Comparison of ENCODE assay signal across 29 cellular contexts in genomic region chr1:159175571-159175970, GRCh38. TPM values are rescaled to one million over a fixed set of nuclear protein-coding genes. Genes with fewer than 3 reads are reported as not detected.
"Had no signal": no experiment of that assay in that cellular context is flagged by ENCODE, and none has a peak within 500 bp of the region (broad histone marks: within the 10 kb centered on the region; RNA-seq: fewer than 3 reads in every experiment).

No MANE protein-coding gene starts in this region.

- ATAC-seq: left colon; left lung; mucosa of descending colon; naive thymus-derived CD4-positive, alpha-beta T cell; natural killer cell treated with Interleukin-12 subunit alpha and Interleukin-12 subunit beta and Interleukin-15 and Interleukin-18, amount 100 ng/mL, for 72 hours; right lobe of liver; stimulated activated naive B cell treated with anti-CD40 and anti-IgM and Interleukin-4, amounts not matched to agents 10 μg/mL and 1 μg/mL and 100 μg/mL, for 72 hours; stimulated activated naive CD8-positive, alpha-beta T cell treated with anti-CD3 and anti-CD28 coated beads, Interleukin-15, Interleukin-2, amounts not matched to agents 100 U/mL and 50 U/mL, for 24 hours had no signal

- H3K9me3 ChIP-seq: left lung, mucosa of descending colon, right atrium auricular region, right lobe of liver, stomach, testis, thyroid gland, transverse colon, upper lobe of left lung, vagina had no signal

- H3K4me3 ChIP-seq: left lung, lung, mucosa of descending colon, ovary, right atrium auricular region, right lobe of liver, skin epidermis, stomach, testis, thyroid gland, transverse colon, upper lobe of left lung, vagina had no signal

- H3K9me3 Mint-ChIP-seq: immature natural killer cell; memory B cell; natural killer cell treated with Interleukin-12 subunit alpha and Interleukin-12 subunit beta and Interleukin-15 and Interleukin-18, amount 100 ng/mL, for 72 hours; stimulated activated naive B cell treated with anti-CD40 and anti-IgM and Interleukin-4, amounts not matched to agents 10 μg/mL and 1 μg/mL and 100 μg/mL, for 72 hours had no signal

- H3K27ac ChIP-seq: left lung, ovary, right atrium auricular region, right lobe of liver, skin epidermis, stomach, testis, thyroid gland, transverse colon, upper lobe of left lung, vagina had no signal

- FAIRE-seq: islet of Langerhans, kidney had no signal

- DNase-seq: immature natural killer cell; kidney; left colon; left lung; midbrain; mucosa of descending colon; naive thymus-derived CD4-positive, alpha-beta T cell; ovary; right lobe of liver; stimulated activated CD4-positive, alpha-beta T cell treated with anti-CD3 and anti-CD28 coated beads, Interleukin-12 subunit alpha, Interleukin-12 subunit beta, amount 100 ng/mL, for 4 hours; stimulated activated CD4-positive, alpha-beta T cell treated with anti-CD3 and anti-CD28 coated beads, Interleukin-15, amount 100 ng/mL, for 24 hours; stimulated activated CD4-positive, alpha-beta T cell treated with anti-CD3 and anti-CD28 coated beads, Interleukin-2, amount 100 ng/mL, for 24 hours; stimulated activated CD4-positive, alpha-beta T cell treated with anti-CD3 and anti-CD28 coated beads, Interleukin-4, amount 100 ng/mL, for 1 hour; stimulated activated naive B cell treated with anti-CD40 and anti-IgM and Interleukin-4, amounts not matched to agents 10 μg/mL and 1 μg/mL and 100 μg/mL, for 72 hours; stimulated activated naive CD8-positive, alpha-beta T cell treated with anti-CD3 and anti-CD28 coated beads, Interleukin-15, Interleukin-2, amounts not matched to agents 100 U/mL and 50 U/mL, for 24 hours; stomach; testis; thyroid gland; transverse colon; upper lobe of left lung had no signal

- H3K4me1 ChIP-seq: right lobe of liver had no signal

- H3K27ac Mint-ChIP-seq: immature natural killer cell; memory B cell; naive thymus-derived CD4-positive, alpha-beta T cell; natural killer cell treated with Interleukin-12 subunit alpha and Interleukin-12 subunit beta and Interleukin-15 and Interleukin-18, amount 100 ng/mL, for 72 hours; progenitor cell of endocrine pancreas; stimulated activated naive B cell treated with anti-CD40 and anti-IgM and Interleukin-4, amounts not matched to agents 10 μg/mL and 1 μg/mL and 100 μg/mL, for 72 hours had no signal

- H3K36me3 Mint-ChIP-seq: immature natural killer cell; stimulated activated naive B cell treated with anti-CD40 and anti-IgM and Interleukin-4, amounts not matched to agents 10 μg/mL and 1 μg/mL and 100 μg/mL, for 72 hours had no signal

- H3K4me3 Mint-ChIP-seq: immature natural killer cell; memory B cell; naive thymus-derived CD4-positive, alpha-beta T cell; natural killer cell treated with Interleukin-12 subunit alpha and Interleukin-12 subunit beta and Interleukin-15 and Interleukin-18, amount 100 ng/mL, for 72 hours; stimulated activated naive B cell treated with anti-CD40 and anti-IgM and Interleukin-4, amounts not matched to agents 10 μg/mL and 1 μg/mL and 100 μg/mL, for 72 hours had no signal

RNA-seq across cellular contexts. Expression of gene CADM3, which starts 4.2 kb away (rescaled TPM):
- total RNA-seq: naive thymus-derived CD4-positive, alpha-beta T cell; natural killer cell treated with Interleukin-12 subunit alpha and Interleukin-12 subunit beta and Interleukin-15 and Interleukin-18, amount 100 ng/mL, for 72 hours had no signal
- polyA plus RNA-seq: immature natural killer cell; naive thymus-derived CD4-positive, alpha-beta T cell had no signal

RNA-seq across cellular contexts. Expression of gene ACKR1, which starts 29.1 kb away (rescaled TPM):
- total RNA-seq: naive thymus-derived CD4-positive, alpha-beta T cell; natural killer cell treated with Interleukin-12 subunit alpha and Interleukin-12 subunit beta and Interleukin-15 and Interleukin-18, amount 100 ng/mL, for 72 hours; renal cortical epithelial cell had no signal
- polyA plus RNA-seq: immature natural killer cell; naive thymus-derived CD4-positive, alpha-beta T cell had no signal
